32 cellular contexts compared by ENCODE assay signal in genomic region chr6:137545073-137545472, GRCh38. TPM values are rescaled to one million over a fixed set of nuclear protein-coding genes. Genes with fewer than 3 reads are reported as not detected.
"Had no signal": no experiment of that assay in that cellular context is flagged by ENCODE, and none has a peak within 500 bp of the region (broad histone marks: within the 10 kb centered on the region; RNA-seq: fewer than 3 reads in every experiment).

No MANE protein-coding gene starts in this region.

- H3K4me3 ChIP-seq: stomach, suprapubic skin, testis, thoracic aorta, thyroid gland, tibial artery, tibial nerve, transverse colon, upper lobe of left lung, upper lobe of right lung, uterus, vagina had no signal

- H3K27ac Mint-ChIP-seq: stimulated activated memory B cell treated with anti-CD40 and anti-IgM and Interleukin-4, amounts not matched to agents 10 μg/mL and 1 μg/mL and 100 μg/mL, for 72 hours; stimulated activated naive B cell treated with anti-CD40 and anti-IgM and Interleukin-4, amounts not matched to agents 10 μg/mL and 1 μg/mL and 100 μg/mL, for 72 hours; stimulated activated naive CD8-positive, alpha-beta T cell treated with anti-CD3 and anti-CD28 coated beads, Interleukin-15, amount 100 ng/mL, for 72 hours; stimulated activated naive CD8-positive, alpha-beta T cell treated with anti-CD3 and anti-CD28 coated beads, Interleukin-15, Interleukin-2, amounts not matched to agents 100 ng/mL and 50 ng/mL, for 24 hours; type B pancreatic cell had no signal

- H3K9me3 ChIP-seq: stomach, suprapubic skin, testis, thoracic aorta, thyroid gland, tibial artery, tibial nerve, transverse colon, upper lobe of left lung, upper lobe of right lung, uterus, vagina had no signal

- DNase-seq: stimulated activated CD4-positive, alpha-beta T cell treated with anti-CD3 and anti-CD28 coated beads, Interleukin-2, amount 100 ng/mL, for 48 hours; stimulated activated CD4-positive, alpha-beta T cell treated with anti-CD3 and anti-CD28 coated beads, Interleukin-4, amount 100 ng/mL, for 1 hour; stimulated activated CD4-positive, alpha-beta T cell treated with anti-CD3 and anti-CD28 coated beads, Interleukin-4, amount 100 ng/mL, for 24 hours; stimulated activated CD4-positive, alpha-beta T cell treated with anti-CD3 and anti-CD28 coated beads, Interleukin-4, amount 100 ng/mL, for 4 hours; stimulated activated CD8-positive, alpha-beta memory T cell treated with anti-CD3 and anti-CD28 coated beads, Interleukin-4, amount 100 ng/mL, for 48 hours; stimulated activated naive B cell treated with anti-CD40 and anti-IgM and Interleukin-4, amounts not matched to agents 10 μg/mL and 1 μg/mL and 100 μg/mL, for 72 hours; stimulated activated naive CD4-positive, alpha-beta T cell; stimulated activated naive CD4-positive, alpha-beta T cell treated with Interleukin-2 at 50 U/mL for 16 hours; stimulated activated naive CD8-positive, alpha-beta T cell treated with anti-CD3 and anti-CD28 coated beads, Interleukin-15, amount 100 ng/mL, for 72 hours; stimulated activated naive CD8-positive, alpha-beta T cell treated with anti-CD3 and anti-CD28 coated beads, Interleukin-15, Interleukin-2, amounts not matched to agents 100 U/mL and 50 U/mL, for 24 hours; stomach; substantia nigra; testis; thyroid gland; tibial artery; transverse colon; trophoblast cell; upper lobe of left lung; upper lobe of right lung; uterus had no signal

- H3K27me3 ChIP-seq: stomach, suprapubic skin, testis, thyroid gland, tibial artery, tibial nerve, transverse colon, upper lobe of left lung, upper lobe of right lung, uterus, vagina had no signal

- H3K27ac ChIP-seq: stomach, suprapubic skin, testis, thoracic aorta, thyroid gland, tibial artery, tibial nerve, transverse colon, upper lobe of left lung, upper lobe of right lung, uterus, vagina had no signal

- H3K4me1 Mint-ChIP-seq: stimulated activated memory B cell treated with anti-CD40 and anti-IgM and Interleukin-4, amounts not matched to agents 10 μg/mL and 1 μg/mL and 100 μg/mL, for 72 hours; stimulated activated naive B cell treated with anti-CD40 and anti-IgM and Interleukin-4, amounts not matched to agents 10 μg/mL and 1 μg/mL and 100 μg/mL, for 72 hours had no signal

- H3K4me3 Mint-ChIP-seq: stimulated activated memory B cell treated with anti-CD40 and anti-IgM and Interleukin-4, amounts not matched to agents 10 μg/mL and 1 μg/mL and 100 μg/mL, for 72 hours; stimulated activated naive B cell treated with anti-CD40 and anti-IgM and Interleukin-4, amounts not matched to agents 10 μg/mL and 1 μg/mL and 100 μg/mL, for 72 hours; stimulated activated naive CD8-positive, alpha-beta T cell treated with anti-CD3 and anti-CD28 coated beads, Interleukin-15, amount 100 ng/mL, for 72 hours; stimulated activated naive CD8-positive, alpha-beta T cell treated with anti-CD3 and anti-CD28 coated beads, Interleukin-15, Interleukin-2, amounts not matched to agents 100 ng/mL and 50 ng/mL, for 24 hours; type B pancreatic cell had no signal

- ATAC-seq: stimulated activated memory B cell treated with anti-CD40 and anti-IgM and Interleukin-4, amounts not matched to agents 10 μg/mL and 1 μg/mL and 100 μg/mL, for 72 hours; stimulated activated naive B cell treated with anti-CD40 and anti-IgM and Interleukin-4, amounts not matched to agents 10 μg/mL and 1 μg/mL and 100 μg/mL, for 72 hours; stimulated activated naive CD8-positive, alpha-beta T cell treated with anti-CD3 and anti-CD28 coated beads, Interleukin-15, amount 100 ng/mL, for 72 hours; stimulated activated naive CD8-positive, alpha-beta T cell treated with anti-CD3 and anti-CD28 coated beads, Interleukin-15, Interleukin-2, amounts not matched to agents 100 U/mL and 50 U/mL, for 24 hours; upper lobe of right lung had no signal

- H3K36me3 Mint-ChIP-seq: stimulated activated memory B cell treated with anti-CD40 and anti-IgM and Interleukin-4, amounts not matched to agents 10 μg/mL and 1 μg/mL and 100 μg/mL, for 72 hours; stimulated activated naive B cell treated with anti-CD40 and anti-IgM and Interleukin-4, amounts not matched to agents 10 μg/mL and 1 μg/mL and 100 μg/mL, for 72 hours; type B pancreatic cell had no signal

- FAIRE-seq: urothelium cell line had no signal

- H3K9me3 Mint-ChIP-seq: stimulated activated memory B cell treated with anti-CD40 and anti-IgM and Interleukin-4, amounts not matched to agents 10 μg/mL and 1 μg/mL and 100 μg/mL, for 72 hours; type B pancreatic cell had no signal

- H3K4me1 ChIP-seq: stomach, suprapubic skin, testis, thyroid gland, tibial artery, tibial nerve, transverse colon, upper lobe of left lung, upper lobe of right lung, uterus, vagina had no signal

- H3K36me3 ChIP-seq: stomach, suprapubic skin, thoracic aorta, thyroid gland, tibial artery, tibial nerve, transverse colon, upper lobe of left lung, upper lobe of right lung, uterus, vagina had no signal

RNA-seq across cellular contexts. Expression of gene OLIG3, which starts 50.9 kb away (rescaled TPM):
- total RNA-seq: stomach, subcutaneous adipose tissue, temporal lobe, testis, thoracic aorta, thyroid gland, tibial nerve, transverse colon, upper lobe of left lung, upper lobe of right lung, ureter, urinary bladder, uterus, vagina had no signal
- polyA plus RNA-seq: stomach, urinary bladder had no signal
